ENCODE assay signal across 1 cellular context in genomic region chr7:134432296-134433152, GRCh38.
TF ChIP-seq lines count a peak whose summit lies in the region.

No MANE protein-coding gene starts in this region.

TF ChIP-seq in HepG2, 621 proteins besides CTCF, POLR2A, EP300 and RAD21 (continued from another document and continues in another):
- TF ChIP-seq E2F1 (CRISPR knock-in tag; IDR thresholded peaks at IDR 0.05) (no peak), DMAP1 (CRISPR knock-in tag; IDR thresholded peaks at IDR 0.05) (no peak; the same call in 1 of the 2 replicates), PHB2 (IDR thresholded peaks at IDR 0.05; ENCODE audit: partially characterized antibody) (no peak), ELF3 (CRISPR knock-in tag; IDR thresholded peaks at IDR 0.05) (peak; percentile 63), TOE1 (CRISPR knock-in tag; IDR thresholded peaks at IDR 0.05) (no peak), ZHX1 (CRISPR knock-in tag; IDR thresholded peaks at IDR 0.05; ENCODE audit: low read depth) (peak; percentile 35; the same call in 1 of the 2 replicates), ZKSCAN5 (CRISPR knock-in tag; IDR thresholded peaks at IDR 0.05) (no peak), GPN1 (CRISPR knock-in tag; IDR thresholded peaks at IDR 0.05; ENCODE audit: borderline replicate concordance) (no peak), KIAA2018 (CRISPR knock-in tag; IDR thresholded peaks at IDR 0.05; ENCODE audit: borderline replicate concordance) (no peak), DMTF1 (CRISPR knock-in tag; IDR thresholded peaks at IDR 0.05) (no peak), JUND (CRISPR knock-in tag; IDR thresholded peaks at IDR 0.05) (no peak), THAP9 (CRISPR knock-in tag; IDR thresholded peaks at IDR 0.05; ENCODE audit: borderline replicate concordance) (peak; percentile 86), MAX (IDR thresholded peaks at IDR 0.05) (peak; percentile 50), NR2F6 (IDR thresholded peaks at IDR 0.05) (no peak), NR2F6 (CRISPR knock-in tag; IDR thresholded peaks at IDR 0.05) (no peak), TRAFD1 (CRISPR knock-in tag; IDR thresholded peaks at IDR 0.05; ENCODE audit: borderline replicate concordance) (no peak), THAP7 (CRISPR knock-in tag; IDR thresholded peaks at IDR 0.05) (no peak), ZNF850 (CRISPR knock-in tag; conservative IDR thresholded peaks at IDR 0.05) (peak; percentile 98), ZNF557 (CRISPR knock-in tag; IDR thresholded peaks at IDR 0.05) (no peak), ZSCAN9 (CRISPR knock-in tag; IDR thresholded peaks at IDR 0.05; ENCODE audit: borderline replicate concordance) (no peak), KLF15 (CRISPR knock-in tag; IDR thresholded peaks at IDR 0.05; ENCODE audit: borderline replicate concordance) (no peak), ZNF101 (CRISPR knock-in tag; IDR thresholded peaks at IDR 0.05; ENCODE audit: borderline replicate concordance, low read depth) (no peak), CREM (IDR thresholded peaks at IDR 0.05) (no peak), CREM (CRISPR knock-in tag; IDR thresholded peaks at IDR 0.05) (no peak), YY1 (IDR thresholded peaks at IDR 0.05; ENCODE audit: insufficient read depth, insufficient replicate concordance, low read depth, low read length) (no peak), ZBTB42 (CRISPR knock-in tag; IDR thresholded peaks at IDR 0.05) (no peak), NR3C1 (CRISPR knock-in tag; IDR thresholded peaks at IDR 0.05) (no peak), KLF13 (CRISPR knock-in tag; IDR thresholded peaks at IDR 0.05) (no peak), ZNF569 (CRISPR knock-in tag; IDR thresholded peaks at IDR 0.05; ENCODE audit: borderline replicate concordance) (no peak), KDM6A (CRISPR knock-in tag; IDR thresholded peaks at IDR 0.05; ENCODE audit: low read depth) (no peak), FOXP1 (IDR thresholded peaks at IDR 0.05) (no peak), FOXP1 (CRISPR knock-in tag; IDR thresholded peaks at IDR 0.05) (no peak), MTA1 (CRISPR knock-in tag; IDR thresholded peaks at IDR 0.05; ENCODE audit: borderline replicate concordance) (no peak), PPARG (CRISPR knock-in tag; conservative IDR thresholded peaks at IDR 0.05) (no peak), ZNF431 (CRISPR knock-in tag; IDR thresholded peaks at IDR 0.05; ENCODE audit: borderline replicate concordance, low read depth) (no peak), E2F2 (CRISPR knock-in tag; IDR thresholded peaks at IDR 0.05; ENCODE audit: borderline replicate concordance) (no peak), ZNF143 (CRISPR knock-in tag; IDR thresholded peaks at IDR 0.05) (no peak; the same call in 1 of the 2 replicates), ZNF382 (CRISPR knock-in tag; IDR thresholded peaks at IDR 0.05; ENCODE audit: borderline replicate concordance) (no peak), ZBTB14 (CRISPR knock-in tag; IDR thresholded peaks at IDR 0.05) (no peak)
